In genomic region chr12:7108042-7108927, GRCh38 we compare ENCODE assay signal across 1 cellular context.
TF ChIP-seq lines count a peak whose summit lies in the region.

No MANE protein-coding gene starts in this region.

TF ChIP-seq in K562, 482 proteins besides CTCF, POLR2A, EP300 and RAD21 (continued from another document):
- peak in 1 of 3 experiments; percentile 37; a peak in 1 of 6 replicates for TF ChIP-seq ZBTB11 (CRISPR knock-in tag; IDR thresholded peaks at IDR 0.05)
- TF ChIP-seq ZNF224 (CRISPR knock-in tag; IDR thresholded peaks at IDR 0.05) = no peak
- peak; percentile 77 for TF ChIP-seq ZFX (CRISPR knock-in tag; IDR thresholded peaks at IDR 0.05)
- 0 out of 2 replicates have a peak, but pooled peaks have one; percentile 28 for TF ChIP-seq KLF16 (IDR thresholded peaks at IDR 0.05)
- peak; percentile 41; the same call in 1 of the 2 replicates for TF ChIP-seq ARID1B (IDR thresholded peaks at IDR 0.05)
- TF ChIP-seq SRF (CRISPR knock-in tag; IDR thresholded peaks at IDR 0.05) = 0 out of 4 replicates have a peak, but pooled peaks of 1 of the 2 experiments have one; percentile 33
- TF ChIP-seq CBX3 (IDR thresholded peaks at IDR 0.05; ENCODE audit: borderline replicate concordance in 1 of 2, low read length in 2 of 2) = 0 out of 3 replicates have a peak, but pooled peaks of 1 of the 2 experiments have one; percentile 43
- 0 out of 2 replicates have a peak, but pooled peaks have one; percentile 10 for TF ChIP-seq SMARCA4 (IDR thresholded peaks at IDR 0.05)
- peak; percentile 64 for TF ChIP-seq TAF1 (IDR thresholded peaks at IDR 0.05; ENCODE audit: control insufficient read depth, extremely low read depth, insufficient read depth, low read length, severe bottlenecking)
- TF ChIP-seq, protein P1, sequence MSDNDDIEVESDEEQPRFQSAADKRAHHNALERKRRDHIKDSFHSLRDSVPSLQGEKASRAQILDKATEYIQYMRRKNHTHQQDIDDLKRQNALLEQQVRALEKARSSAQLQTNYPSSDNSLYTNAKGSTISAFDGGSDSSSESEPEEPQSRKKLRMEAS (CRISPR knock-in tag; IDR thresholded peaks at IDR 0.05) = peak; percentile 65
- peak; percentile 63 for TF ChIP-seq POLR2AphosphoS5 (IDR thresholded peaks at IDR 0.05; ENCODE audit: control insufficient read depth, insufficient read depth, low read depth, low read length)
- TF ChIP-seq ZNF263 (CRISPR knock-in tag; IDR thresholded peaks at IDR 0.05; ENCODE audit: borderline replicate concordance) = peak; percentile 84
- peak; percentile 94 for TF ChIP-seq ETV5 (CRISPR knock-in tag; IDR thresholded peaks at IDR 0.05; ENCODE audit: low read depth)
